Comparison of ENCODE assay signal across 8 cellular contexts in the genomic region with DNA sequence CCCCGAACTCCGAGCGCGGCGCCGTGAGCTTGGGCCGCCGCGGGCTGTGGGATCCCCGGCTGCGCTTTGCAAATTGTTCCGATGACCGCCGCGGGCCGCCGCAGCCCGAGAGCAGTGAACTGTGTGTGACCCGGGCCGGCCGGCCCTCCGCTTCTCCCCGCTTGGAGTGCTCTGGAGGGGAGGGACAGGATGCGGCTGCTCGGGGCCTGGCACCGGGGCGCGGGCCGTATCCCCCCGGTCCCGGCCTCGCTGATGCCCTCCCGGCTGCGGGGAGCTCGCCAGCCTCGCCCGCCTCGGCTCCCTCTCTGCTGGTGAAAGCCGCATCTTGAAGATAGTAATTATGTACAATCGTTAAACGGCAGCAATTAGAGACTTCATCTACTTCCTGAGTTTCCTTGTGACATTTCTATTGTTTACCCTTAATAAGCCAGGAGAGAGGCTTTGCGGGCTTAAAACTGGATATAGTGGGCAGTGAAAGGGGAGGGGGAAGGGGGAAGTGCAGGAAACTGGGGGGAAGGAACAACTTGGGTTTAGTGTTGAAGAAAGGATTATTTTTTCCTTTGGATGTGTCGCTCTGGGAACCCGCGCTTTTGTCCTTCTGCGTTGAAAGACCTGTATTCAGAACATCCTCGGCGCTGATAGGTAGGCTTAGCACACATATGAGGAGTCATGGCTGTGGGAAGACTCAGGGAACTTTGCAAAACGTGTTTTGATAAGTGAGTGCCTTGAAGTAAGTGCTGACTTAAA. TPM values are rescaled to one million over a fixed set of nuclear protein-coding genes. Genes with fewer than 3 reads are reported as not detected.
DNase-seq lines count a peak whose midpoint lies in the region; ATAC-seq and TF ChIP-seq lines count a peak whose summit lies in the region.

No MANE protein-coding gene starts in this region.

- WGBS in spleen, 5 donors: 0 to 2% (median 1%) methylated on average over 22 to 49 of the region's 49 CpGs

- no peaks in the 10 kb centered on the region for H3K9me3 Mint-ChIP-seq in central memory CD8-positive, alpha-beta T cell

- H3K27ac Mint-ChIP-seq in central memory CD8-positive, alpha-beta T cell (ENCODE audit: low read depth): peak overlapping the region; percentile 15

- H3K36me3 ChIP-seq in spleen: no peaks in the 10 kb centered on the region

- no peak for ATAC-seq in central memory CD8-positive, alpha-beta T cell (replicated peaks; ENCODE audit: extremely low read depth, poor library complexity, severe bottlenecking)
- no peak for ATAC-seq in GM21515 (IDR thresholded peaks at IDR 0.05; ENCODE audit: unreplicated experiment)

- peak overlapping the region; percentile 84 to 99 (median 96) for H3K27ac ChIP-seq in spleen

- H3K4me3 Mint-ChIP-seq in central memory CD8-positive, alpha-beta T cell: peak overlapping the region; percentile 73

- peak; percentile 50 to 63 for DNase-seq in NOMO-1 (lab: John Stamatoyannopoulos, UW; ENCODE audit: unreplicated experiment in 2 of 2)
- no peak for DNase-seq in NOMO-1 treated with dmso at 0.1 percent for 144 hours (lab: John Stamatoyannopoulos, UW; ENCODE audit: unreplicated experiment)
- DNase-seq in KBM-7: peak; percentile 47
- peak; percentile 65 for DNase-seq in UCSD-AML1 (lab: John Stamatoyannopoulos, UW; ENCODE audit: unreplicated experiment)
- DNase-seq in central memory CD8-positive, alpha-beta T cell (ENCODE audit: low spot score in 2 of 2): no peak
- peak; percentile 23 for DNase-seq in kidney glomerular epithelial cell (lab: John Stamatoyannopoulos, UW)
- DNase-seq in spleen: peak; percentile 93

- peaks cover 10 to 76% (median 46%) of the 10 kb centered on the region in 6 donors for H3K4me1 ChIP-seq in spleen

- TF ChIP-seq POLR2A in spleen (IDR thresholded peaks at IDR 0.05): no peak

- peak in 1 of 11 experiments; percentile 12 for TF ChIP-seq CTCF in spleen (IDR thresholded peaks at IDR 0.05 in 8 of 11, conservative IDR thresholded peaks at IDR 0.05 in 3 of 11)

- no peaks in the 10 kb centered on the region for H3K9me3 ChIP-seq in spleen

- peak overlapping the region; percentile 49 to 88 (median 76) for H3K4me3 ChIP-seq in spleen

- H3K36me3 Mint-ChIP-seq in central memory CD8-positive, alpha-beta T cell (ENCODE audit: insufficient read depth): peaks cover 4% of the 10 kb centered on the region

- in situ Hi-C loops in KBM-7 (cut with MboI; ENCODE audit: low pct_unique_long_range_greater_than_20kb, low sequenced_read_pairs): no loop called here

- intact Hi-C loops in spleen (cut with DNase I; ENCODE audit: low total_unique reads): no loop called here

- H3K27me3 ChIP-seq in spleen (replicated peaks in 1 of 7): peaks cover 0 to 4% (median 0%) of the 10 kb centered on the region in 7 donors

- peaks cover 22% of the 10 kb centered on the region for H3K4me1 Mint-ChIP-seq in central memory CD8-positive, alpha-beta T cell

- H3K27me3 Mint-ChIP-seq in central memory CD8-positive, alpha-beta T cell: peaks cover 40% of the 10 kb centered on the region

RNA-seq across cellular contexts. Expression of gene PELI2, which starts 1.2 kb away (rescaled TPM):
- total RNA-seq in spleen: 10 to 100 TPM; 14.9 to 25.3 (median 20.3) TPM
- 1 to 10 TPM; 2.1 to 3.0 (median 2.5) TPM for polyA plus RNA-seq in spleen

Comparison
In these comparisons a context has a peak if more than half of its experiments do, and no peak if none do; other contexts are left out.
1. DNase-seq: peak in NOMO-1 (2 of 2), KBM-7 (single experiment), UCSD-AML1 (single experiment), kidney glomerular epithelial cell (single experiment) and spleen (single experiment); none in NOMO-1 treated with dmso at 0.1 percent for 144 hours (single experiment) and central memory CD8-positive, alpha-beta T cell (0 of 2).